Comparison of ENCODE assay signal across 24 cellular contexts in the genomic region with DNA sequence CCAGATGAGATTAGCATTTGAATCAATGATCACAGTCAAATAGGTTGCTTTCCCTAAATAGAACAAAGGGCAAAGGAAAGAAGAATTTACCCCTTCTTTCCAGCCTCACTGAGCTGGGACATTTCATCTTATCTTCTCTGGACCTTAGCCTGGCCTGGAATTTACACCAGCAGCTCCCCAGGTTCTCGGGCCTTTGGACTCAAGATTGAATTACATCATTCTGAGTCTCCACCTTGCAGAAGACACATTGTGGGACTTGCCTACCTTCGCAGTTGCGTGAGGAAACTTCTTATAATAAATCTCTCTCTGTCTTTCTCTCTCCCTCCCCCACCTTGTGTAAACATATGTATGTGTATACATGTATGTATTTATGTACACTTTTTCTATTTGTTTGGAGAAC.
"Had no signal": no experiment of that assay in that cellular context is flagged by ENCODE, and none has a peak within 500 bp of the region (broad histone marks: within the 10 kb centered on the region; RNA-seq: fewer than 3 reads in every experiment).

No MANE protein-coding gene starts in this region.

- DNase-seq: Kasumi-1, MM.1S, NCI-H1092 treated with DMSO at 0.1 percent for 48 hours, NCI-H1436, NCI-H187, NCI-H2029, NCI-H2081 treated with DMSO at 0.1 percent for 48 hours, NCI-H2171, NCI-H226, NCI-H446, NCI-H510A, NCI-H524 treated with DMSO at 0.1 percent for 48 hours, NCI-H69, NCI-H774, OCI-M1, PC-9, Peyer's patch, SHP77, SK-N-SH, SW 1271 had no signal

- H3K4me1 Mint-ChIP-seq: IgD-negative memory B cell had no signal

- H3K27me3 ChIP-seq: Peyer's patch had no signal

- H3K27ac ChIP-seq: KMS-11, PC-9, Peyer's patch, RWPE1 had no signal

- H3K27ac Mint-ChIP-seq: IgD-negative memory B cell had no signal

- H3K36me3 Mint-ChIP-seq: IgD-negative memory B cell had no signal

- H3K36me3 ChIP-seq: Peyer's patch had no signal

- H3K9ac ChIP-seq: KMS-11, SK-N-SH had no signal

- H3K4me1 ChIP-seq: Peyer's patch had no signal

- H3K9me3 Mint-ChIP-seq: IgD-negative memory B cell had no signal

- H3K9me3 ChIP-seq: Peyer's patch, SK-N-SH had no signal

- H3K27me3 Mint-ChIP-seq: IgD-negative memory B cell had no signal

- H2AFZ ChIP-seq: PC-9 had no signal

- H3K4me3 ChIP-seq: K562, PC-9, Peyer's patch had no signal

- H3K4me2 ChIP-seq: KMS-11, PC-9, SK-N-SH had no signal

- H3K4me3 Mint-ChIP-seq: IgD-negative memory B cell had no signal

- H3K9me2 ChIP-seq: SK-N-SH had no signal

- ATAC-seq: K562 had no signal
